In genomic region chr17:45043268-45043681, GRCh38 we compare ENCODE assay signal across 1 cellular context.
TF ChIP-seq lines count a peak whose summit lies in the region.

No MANE protein-coding gene starts in this region.

TF ChIP-seq in GM12878, 131 proteins besides CTCF, POLR2A, EP300 and RAD21:
- TF ChIP-seq TCF3 (IDR thresholded peaks at IDR 0.05; ENCODE audit: borderline replicate concordance, insufficient read depth, low read depth, low read length) (no peak), SP1 (IDR thresholded peaks at IDR 0.05; ENCODE audit: low read depth, low read length) (no peak), IRF5 (IDR thresholded peaks at IDR 0.05; ENCODE audit: borderline replicate concordance) (no peak), E4F1 (IDR thresholded peaks at IDR 0.05; ENCODE audit: borderline replicate concordance, partially characterized antibody) (no peak), USF2 (IDR thresholded peaks at IDR 0.05; ENCODE audit: borderline replicate concordance, low read depth, low read length) (no peak), ZNF622 (IDR thresholded peaks at IDR 0.05) (no peak)
